Comparison of ENCODE assay signal across 8 cellular contexts in the genomic region with DNA sequence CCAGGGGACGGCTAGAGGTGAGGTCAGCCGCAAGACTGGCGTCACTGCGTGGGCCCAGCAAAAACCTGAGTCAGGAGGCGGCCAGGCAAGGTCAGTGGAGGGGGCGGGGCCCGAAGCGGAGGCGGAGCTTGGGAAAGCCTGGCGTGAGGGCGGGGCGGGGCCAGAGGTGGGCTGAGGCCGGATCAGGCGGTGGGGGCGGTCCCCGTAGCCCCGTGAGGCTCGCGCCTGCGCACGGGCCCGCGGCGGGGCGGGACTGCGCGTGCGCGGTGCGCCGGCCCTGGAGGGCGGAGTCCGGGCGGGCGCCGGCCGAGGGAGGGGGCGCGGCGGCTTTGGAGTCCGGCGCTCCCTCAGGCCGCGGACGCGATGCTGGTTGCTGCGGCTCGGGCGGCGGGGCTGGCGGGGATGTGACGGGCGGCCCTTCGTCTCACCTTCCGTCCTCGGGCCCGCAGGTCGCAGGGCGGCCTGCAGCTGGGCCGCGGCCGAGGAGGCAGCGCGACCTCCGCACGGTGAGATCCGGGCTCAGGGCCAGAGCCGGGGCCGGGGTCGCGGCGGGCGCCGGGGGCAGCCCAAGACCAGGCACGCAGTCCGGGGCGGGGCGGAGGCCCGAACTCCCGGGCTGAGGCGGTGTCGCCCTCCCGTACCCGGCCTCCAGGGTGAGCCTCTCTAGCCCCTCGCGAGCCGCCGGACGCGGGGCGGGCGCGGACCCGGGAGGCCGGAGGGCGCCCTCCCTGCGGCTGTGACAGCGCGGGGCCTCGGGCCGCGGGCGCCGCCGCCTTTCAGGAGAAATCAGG. TPM values are rescaled to one million over a fixed set of nuclear protein-coding genes. Genes with fewer than 3 reads are reported as not detected.
DNase-seq lines count a peak whose midpoint lies in the region; ATAC-seq lines count a peak whose summit lies in the region.

A gene with protein sequence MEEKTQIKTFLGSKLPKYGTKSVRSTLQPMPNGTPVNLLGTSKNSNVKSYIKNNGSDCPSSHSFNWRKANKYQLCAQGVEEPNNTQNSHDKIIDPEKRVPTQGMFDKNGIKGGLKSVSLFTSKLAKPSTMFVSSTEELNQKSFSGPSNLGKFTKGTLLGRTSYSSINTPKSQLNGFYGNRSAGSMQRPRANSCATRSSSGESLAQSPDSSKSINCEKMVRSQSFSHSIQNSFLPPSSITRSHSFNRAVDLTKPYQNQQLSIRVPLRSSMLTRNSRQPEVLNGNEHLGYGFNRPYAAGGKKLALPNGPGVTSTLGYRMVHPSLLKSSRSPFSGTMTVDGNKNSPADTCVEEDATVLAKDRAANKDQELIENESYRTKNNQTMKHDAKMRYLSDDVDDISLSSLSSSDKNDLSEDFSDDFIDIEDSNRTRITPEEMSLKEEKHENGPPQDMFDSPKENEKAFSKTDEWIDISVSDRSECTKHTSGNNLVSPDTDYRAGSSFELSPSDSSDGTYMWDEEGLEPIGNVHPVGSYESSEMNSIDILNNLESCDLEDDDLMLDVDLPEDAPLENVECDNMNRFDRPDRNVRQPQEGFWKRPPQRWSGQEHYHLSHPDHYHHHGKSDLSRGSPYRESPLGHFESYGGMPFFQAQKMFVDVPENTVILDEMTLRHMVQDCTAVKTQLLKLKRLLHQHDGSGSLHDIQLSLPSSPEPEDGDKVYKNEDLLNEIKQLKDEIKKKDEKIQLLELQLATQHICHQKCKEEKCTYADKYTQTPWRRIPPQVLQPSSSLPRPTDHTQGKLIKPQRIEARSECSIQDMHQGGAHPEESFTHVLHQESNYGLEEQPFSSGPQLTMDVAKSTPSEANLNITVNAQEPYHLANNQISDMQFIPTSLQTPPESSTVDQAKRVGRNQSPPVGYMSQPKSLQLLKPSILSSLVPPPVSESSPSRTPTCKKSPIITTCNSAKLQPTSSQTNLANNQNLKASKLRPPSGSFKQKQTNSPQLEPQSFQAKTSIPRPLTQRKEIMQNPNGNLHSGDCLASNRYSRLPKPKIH (plus strand): TSS at position 287 of the 791 bp plus-strand sequence. CDS start 42,464 bp downstream, outside the sequence.

- peak within 1 kb of the TSS; percentile 92 for H3K4me3 ChIP-seq in endocrine pancreas (ENCODE audit: control insufficient read depth, insufficient read depth, low read length)
- peak within 1 kb of the TSS; percentile 82 for H3K4me3 ChIP-seq in mesodermal cell (ENCODE audit: extremely low read depth, insufficient read depth, low read length, poor library complexity, severe bottlenecking)

- H3K9me3 ChIP-seq in endocrine pancreas (ENCODE audit: control insufficient read depth, low read length): no peaks in the 10 kb centered on the region
- no peaks in the 10 kb centered on the region for H3K9me3 ChIP-seq in mesodermal cell (ENCODE audit: control insufficient read depth, low read length)

- ATAC-seq in GM19438 (IDR thresholded peaks at IDR 0.05; ENCODE audit: low read depth, unreplicated experiment) (peak; percentile 58), HG03571 (IDR thresholded peaks at IDR 0.05; ENCODE audit: unreplicated experiment) (peak; percentile 60)

- H3K4me1 ChIP-seq in endocrine pancreas (ENCODE audit: control insufficient read depth, insufficient read depth, low read length): peaks cover 12% of the 10 kb centered on the region
- H3K4me1 ChIP-seq in mesodermal cell (ENCODE audit: control insufficient read depth, insufficient read depth, low read length, poor library complexity, severe bottlenecking): peaks cover 14% of the 10 kb centered on the region

- 1% methylated on average over 52 to 90 of the region's 105 CpGs for WGBS in mesodermal cell (ENCODE audit: insufficient coverage in 2 of 2), 2 experiments

- DNase-seq in COLO829 (ENCODE audit: low spot score) (peak; percentile 94), NOMO-1 treated with dmso at 0.1 percent for 144 hours (lab: John Stamatoyannopoulos, UW; ENCODE audit: unreplicated experiment) (peak; percentile 81)
- peak; percentile 73 for DNase-seq in activated CD8-positive, alpha-beta memory T cell treated with anti-CD3 and anti-CD28 coated beads, Interleukin-2, amount 50 U/mL, for 1 hour (ENCODE audit: extremely low read depth)
- DNase-seq in stimulated activated CD8-positive, alpha-beta memory T cell treated with anti-CD3 and anti-CD28 coated beads, Interleukin-15, amount 100 ng/mL, for 24 hours (ENCODE audit: low read depth): peak; percentile 88

- H3K36me3 ChIP-seq in endocrine pancreas (ENCODE audit: control insufficient read depth, insufficient read depth, low read length) (no peaks in the 10 kb centered on the region), mesodermal cell (ENCODE audit: control insufficient read depth, insufficient read depth, low read length) (no peaks in the 10 kb centered on the region)

- H3K9ac ChIP-seq in endocrine pancreas (ENCODE audit: control insufficient read depth, insufficient read depth, low read length): peak within 1 kb of the TSS; percentile 82

- no peaks in the 10 kb centered on the region for H3K27me3 ChIP-seq in endocrine pancreas (ENCODE audit: control insufficient read depth, insufficient read depth, low read length)

- peak within 1 kb of the TSS; percentile 88 for H3K27ac ChIP-seq in mesodermal cell (ENCODE audit: low read depth, low read length, severe bottlenecking)

RNA-seq across cellular contexts. Expression of the gene that starts here (rescaled TPM):
- 54.0 TPM for polyA plus RNA-seq in mesodermal cell (2013, experiment 1 of 2)
- polyA plus RNA-seq in mesodermal cell (2013, experiment 2 of 2): 58.1 TPM

Comparison
In these comparisons a context has a peak if more than half of its experiments do, and no peak if none do; other contexts are left out.
1. Peak in every context shown above with its lines: DNase-seq, ATAC-seq, H3K4me3 ChIP-seq and H3K27ac ChIP-seq.